ENCODE assay signal across 15 cellular contexts in the genomic region with DNA sequence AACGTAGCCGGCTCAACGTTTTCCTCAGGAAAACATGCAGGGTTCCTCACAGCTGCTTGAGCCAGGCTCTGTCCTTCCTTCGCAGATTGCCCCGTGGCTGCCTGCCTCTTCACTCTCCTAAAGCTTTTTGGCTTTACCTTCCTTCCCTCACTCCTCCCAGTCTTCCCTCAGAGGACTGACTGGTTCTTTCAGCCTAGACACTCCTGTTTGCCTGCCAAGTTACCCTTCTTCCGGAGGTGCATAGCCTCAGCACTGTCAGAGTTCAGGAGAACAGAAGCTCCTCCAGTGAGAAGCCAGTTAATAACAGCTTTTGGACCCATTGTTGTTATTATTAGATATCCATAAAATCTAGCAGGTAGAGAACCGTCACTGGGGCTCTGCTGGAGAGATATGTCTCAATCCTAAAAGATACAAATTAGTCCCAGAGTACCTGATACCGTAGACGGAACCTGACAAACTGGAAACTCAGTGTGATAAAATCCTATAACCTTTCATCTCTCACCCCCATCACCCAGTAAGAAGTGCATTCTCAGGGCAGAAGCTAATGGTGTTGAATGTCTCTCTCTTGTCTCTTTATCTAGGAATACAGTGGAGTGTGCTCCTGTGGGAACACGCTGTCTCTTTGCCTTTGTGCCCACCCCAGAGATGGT.
"Had no signal": no experiment of that assay in that cellular context is flagged by ENCODE, and none has a peak within 500 bp of the region (broad histone marks: within the 10 kb centered on the region; RNA-seq: fewer than 3 reads in every experiment).

No MANE protein-coding gene starts in this region.

- H3K27ac ChIP-seq: left lung, psoas muscle, right atrium auricular region had no signal

- FAIRE-seq: bronchial epithelial cell had no signal

- H3K27me3 ChIP-seq: left lung, right atrium auricular region had no signal

- H3K36me3 ChIP-seq: right atrium auricular region had no signal

- H3K9me3 ChIP-seq: left lung, psoas muscle, right atrium auricular region had no signal

- H3K4me1 ChIP-seq: left lung, psoas muscle, right atrium auricular region had no signal

- H3K4me3 ChIP-seq: left lung, lung, psoas muscle, right atrium auricular region had no signal

- DNase-seq: activated CD4-positive, alpha-beta memory T cell treated with anti-CD3 and anti-CD28 coated beads for 36 hours; activated CD4-positive, alpha-beta T cell treated with anti-CD3 and anti-CD28 coated beads for 48 hours; activated effector memory CD4-positive, alpha-beta T cell treated with Interleukin-2 at 50 U/mL for 16 hours; activated naive CD4-positive, alpha-beta T cell treated with anti-CD3 and anti-CD28 coated beads, Interleukin-2, amount 10 ng/mL, durations not matched to agents 7 days and 5 days; activated T-cell treated with anti-CD3 and anti-CD28 coated beads, Interleukin-2, amount 50 U/mL, for 72 hours; cerebellar nuclear complex; natural killer cell; psoas muscle; stimulated activated CD4-positive, alpha-beta T cell treated with anti-CD3 and anti-CD28 coated beads, Interleukin-4, amount 100 ng/mL, for 24 hours; stimulated activated naive CD8-positive, alpha-beta T cell treated with anti-CD3 and anti-CD28 coated beads, Interleukin-15, Interleukin-2, amounts not matched to agents 100 U/mL and 50 U/mL, for 24 hours; T1000 had no signal

- ATAC-seq: activated T-cell treated with anti-CD3 and anti-CD28 coated beads, Interleukin-2, amount 50 U/mL, for 72 hours; left lung; natural killer cell; psoas muscle; stimulated activated naive CD8-positive, alpha-beta T cell treated with anti-CD3 and anti-CD28 coated beads, Interleukin-15, Interleukin-2, amounts not matched to agents 100 U/mL and 50 U/mL, for 24 hours had no signal
